1 cellular context compared by ENCODE assay signal in genomic region chr1:33092438-33092837, GRCh38.
TF ChIP-seq lines count a peak whose summit lies in the region.

No MANE protein-coding gene starts in this region.

TF ChIP-seq in K562, 482 proteins besides CTCF, POLR2A, EP300 and RAD21:
- peak; percentile 63 for TF ChIP-seq ZFP36 (IDR thresholded peaks at IDR 0.05; ENCODE audit: low read depth, low read length, partially characterized antibody)
- no peak for TF ChIP-seq ZNF75A (CRISPR knock-in tag; IDR thresholded peaks at IDR 0.05)
- no peak for TF ChIP-seq SLC30A9 (CRISPR knock-in tag; IDR thresholded peaks at IDR 0.05)
